ENCODE assay signal across 12 cellular contexts in genomic region chr2:169080250-169081035, GRCh38. TPM values are rescaled to one million over a fixed set of nuclear protein-coding genes. Genes with fewer than 3 reads are reported as not detected.
DNase-seq lines count a peak whose midpoint lies in the region; ATAC-seq, FAIRE-seq and TF ChIP-seq lines count a peak whose summit lies in the region.
"Had no signal": no experiment of that assay in that cellular context is flagged by ENCODE, and none has a peak within 500 bp of the region (broad histone marks: within the 10 kb centered on the region; RNA-seq: fewer than 3 reads in every experiment).

No MANE protein-coding gene starts in this region.

- ATAC-seq in GM21381 (IDR thresholded peaks at IDR 0.05; ENCODE audit: unreplicated experiment) = peak; percentile 91
- peak; percentile 73 for ATAC-seq in HG03442 (IDR thresholded peaks at IDR 0.05; ENCODE audit: unreplicated experiment)
- ATAC-seq: activated T-helper 17 cell treated with anti-CD3 and anti-CD28 coated beads, Interleukin-2, amount 50 U/mL, for 72 hours had no signal

- TF ChIP-seq POLR2A in H54 (IDR thresholded peaks at IDR 0.05; ENCODE audit: low read depth, low read length) = no peak

- no peak for FAIRE-seq in H54 (lab: Jason Lieb, UNC)
- FAIRE-seq: pancreas had no signal

- in situ Hi-C loops in astrocyte of the spinal cord (cut with HindIII; ENCODE audit: low sequenced_read_pairs) = no loop called here

- TF ChIP-seq CTCF in astrocyte of the spinal cord (IDR thresholded peaks at IDR 0.05; ENCODE audit: low read depth, low read length) = no peak

- no peak overlapping the region for H3K4me3 ChIP-seq in astrocyte of the spinal cord (ENCODE audit: low read depth, low read length)
- H3K4me3 ChIP-seq: pancreas had no signal

- DNase-seq in Daoy (ENCODE audit: low read depth) = peak; percentile 82
- peak; percentile 33 for DNase-seq in astrocyte of the spinal cord (ENCODE audit: low read depth, low spot score)
- no peak for DNase-seq in SW 1271 (lab: John Stamatoyannopoulos, UW)
- no peak for DNase-seq in ecto neural progenitor cell (ENCODE audit: low spot score)
- no peak for DNase-seq in SHP77 (lab: John Stamatoyannopoulos, UW)
- no peak for DNase-seq in H54 (ENCODE audit: insufficient read length, low spot score)
- DNase-seq: NCI-H187, pancreas had no signal

RNA-seq across cellular contexts. Expression of gene DHRS9, which starts 11.1 kb away (rescaled TPM):
- 0.39 and 2.5 TPM in 2 replicates for total RNA-seq in Daoy (2014; rRNA removed; shearing (Covaris generic))
- total RNA-seq: fibroblast of lung had no signal

RNA-seq across cellular contexts. Expression of gene ABCB11, which starts 49.3 kb away (rescaled TPM):
- not detected in 2 replicates for total RNA-seq in Daoy (2014; rRNA removed; shearing (Covaris generic))
- total RNA-seq: activated T-helper 17 cell treated with anti-CD3 and anti-CD28 coated beads, Interleukin-2, amount 50 U/mL, for 72 hours; fibroblast of lung had no signal

Comparison
In these comparisons a context has a peak if more than half of its experiments do, and no peak if none do; other contexts are left out.
1. DNase-seq: peak in Daoy (single experiment) and astrocyte of the spinal cord (single experiment); none in SW 1271 (0 of 2), ecto neural progenitor cell (single experiment), SHP77 (0 of 2) and H54 (single experiment).